30 cellular contexts compared by ENCODE assay signal in genomic region chr10:100120550-100120949, GRCh38. TPM values are rescaled to one million over a fixed set of nuclear protein-coding genes. Genes with fewer than 3 reads are reported as not detected.
"Had no signal": no experiment of that assay in that cellular context is flagged by ENCODE, and none has a peak within 500 bp of the region (broad histone marks: within the 10 kb centered on the region; RNA-seq: fewer than 3 reads in every experiment).

No MANE protein-coding gene starts in this region.

- H3K36me3 ChIP-seq: stomach, suprapubic skin, thoracic aorta, thyroid gland, tibial artery, tibial nerve, transverse colon, upper lobe of left lung, upper lobe of right lung, uterus, vagina had no signal

- H3K9me3 ChIP-seq: stomach, suprapubic skin, testis, thoracic aorta, thyroid gland, tibial artery, tibial nerve, transverse colon, upper lobe of left lung, upper lobe of right lung, uterus, vagina had no signal

- DNase-seq: stimulated activated CD4-positive, alpha-beta T cell treated with anti-CD3 and anti-CD28 coated beads, Interleukin-2, amount 100 ng/mL, for 48 hours; stimulated activated CD4-positive, alpha-beta T cell treated with anti-CD3 and anti-CD28 coated beads, Interleukin-4, amount 100 ng/mL, for 1 hour; stimulated activated CD4-positive, alpha-beta T cell treated with anti-CD3 and anti-CD28 coated beads, Interleukin-4, amount 100 ng/mL, for 24 hours; stimulated activated CD4-positive, alpha-beta T cell treated with anti-CD3 and anti-CD28 coated beads, Interleukin-4, amount 100 ng/mL, for 4 hours; stimulated activated CD8-positive, alpha-beta memory T cell treated with anti-CD3 and anti-CD28 coated beads, Interleukin-4, amount 100 ng/mL, for 48 hours; stimulated activated naive B cell treated with anti-CD40 and anti-IgM and Interleukin-4, amounts not matched to agents 10 μg/mL and 1 μg/mL and 100 μg/mL, for 72 hours; stimulated activated naive CD4-positive, alpha-beta T cell; stimulated activated naive CD4-positive, alpha-beta T cell treated with Interleukin-2 at 50 U/mL for 16 hours; stimulated activated naive CD8-positive, alpha-beta T cell treated with anti-CD3 and anti-CD28 coated beads, Interleukin-15, amount 100 ng/mL, for 72 hours; stimulated activated naive CD8-positive, alpha-beta T cell treated with anti-CD3 and anti-CD28 coated beads, Interleukin-15, Interleukin-2, amounts not matched to agents 100 U/mL and 50 U/mL, for 24 hours; stomach; substantia nigra; testis; thyroid gland; tibial artery; transverse colon; trophoblast cell; upper lobe of left lung; upper lobe of right lung; uterus had no signal

- H3K4me1 ChIP-seq: stomach, suprapubic skin, testis, thyroid gland, tibial artery, tibial nerve, transverse colon, upper lobe of left lung, upper lobe of right lung, uterus, vagina had no signal

- H3K4me3 ChIP-seq: stomach, suprapubic skin, testis, thoracic aorta, thyroid gland, tibial artery, tibial nerve, transverse colon, upper lobe of left lung, upper lobe of right lung, uterus, vagina had no signal

- H3K27ac ChIP-seq: stomach, suprapubic skin, testis, thoracic aorta, thyroid gland, tibial artery, tibial nerve, transverse colon, upper lobe of left lung, upper lobe of right lung, uterus, vagina had no signal

- H3K27me3 ChIP-seq: testis, thyroid gland, upper lobe of left lung, vagina had no signal

- ATAC-seq: stimulated activated effector memory CD8-positive, alpha-beta T cell treated with anti-CD3 and anti-CD28 coated beads, Interleukin-12 subunit alpha, Interleukin-12 subunit beta, amount 100 ng/mL, for 72 hours; stimulated activated memory B cell treated with anti-CD40 and anti-IgM and Interleukin-4, amounts not matched to agents 10 μg/mL and 1 μg/mL and 100 μg/mL, for 72 hours; stimulated activated naive B cell treated with anti-CD40 and anti-IgM and Interleukin-4, amounts not matched to agents 10 μg/mL and 1 μg/mL and 100 μg/mL, for 72 hours; stimulated activated naive CD8-positive, alpha-beta T cell treated with anti-CD3 and anti-CD28 coated beads, Interleukin-15, amount 100 ng/mL, for 72 hours; stimulated activated naive CD8-positive, alpha-beta T cell treated with anti-CD3 and anti-CD28 coated beads, Interleukin-15, Interleukin-2, amounts not matched to agents 100 U/mL and 50 U/mL, for 24 hours; upper lobe of right lung had no signal

- FAIRE-seq: urothelium cell line had no signal

RNA-seq across cellular contexts. Expression of gene CPN1, which starts 38.9 kb away (rescaled TPM):
- total RNA-seq: stomach, subcutaneous adipose tissue, suprapubic skin, temporal lobe, thoracic aorta, thyroid gland, tibial nerve, transverse colon, upper lobe of left lung, upper lobe of right lung, ureter, uterus, vagina had no signal
- polyA plus RNA-seq: stomach had no signal
